In the genomic region with DNA sequence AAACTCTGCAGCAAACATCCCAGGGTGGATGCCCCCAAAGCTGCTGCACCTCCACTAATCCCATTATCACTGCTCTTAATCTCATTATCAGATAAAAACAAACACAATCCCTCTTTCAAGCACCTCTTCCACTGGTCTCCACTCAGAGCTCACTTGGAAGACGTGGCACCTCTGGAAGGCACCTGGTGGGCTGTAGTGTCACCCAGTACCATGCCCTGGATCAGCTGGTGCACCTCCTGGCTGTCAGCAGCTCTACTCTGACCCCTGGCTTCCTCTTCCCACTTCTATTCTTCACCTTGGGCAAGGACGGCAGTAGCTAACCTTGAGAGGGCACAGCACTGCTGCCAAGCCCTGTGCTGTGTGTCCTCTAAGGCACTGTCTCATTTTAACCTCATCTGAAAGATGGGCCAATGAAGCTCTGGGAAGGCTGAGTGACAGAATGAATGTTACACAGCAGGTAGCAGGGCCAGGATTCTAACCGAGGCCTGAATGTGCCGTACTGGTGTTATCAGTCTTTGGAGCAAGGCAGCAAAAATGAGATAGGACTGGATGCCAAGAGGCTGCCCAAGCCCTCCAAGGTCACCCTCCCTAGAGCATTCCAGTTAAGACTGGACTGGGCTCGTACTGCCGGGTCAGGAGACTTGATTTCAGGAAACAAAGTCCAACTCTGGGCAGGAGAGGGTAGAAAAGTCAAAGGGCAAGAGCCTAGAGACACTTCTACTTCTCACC, we compare ENCODE assay signal across 8 cellular contexts. TPM values are rescaled to one million over a fixed set of nuclear protein-coding genes. Genes with fewer than 3 reads are reported as not detected.
DNase-seq lines count a peak whose midpoint lies in the region; ATAC-seq, FAIRE-seq and TF ChIP-seq lines count a peak whose summit lies in the region.

No MANE protein-coding gene starts in this region.

- ATAC-seq in Right ventricle myocardium inferior = peak; percentile 73
- peak; percentile 35 for ATAC-seq in naive thymus-derived CD4-positive, alpha-beta T cell
- ATAC-seq in HG02588 (IDR thresholded peaks at IDR 0.05; ENCODE audit: unreplicated experiment) = no peak
- ATAC-seq in HG02610 (IDR thresholded peaks at IDR 0.05; ENCODE audit: unreplicated experiment) = no peak
- no peak for ATAC-seq in GM19324 (IDR thresholded peaks at IDR 0.05; ENCODE audit: low FRiP score, unreplicated experiment)

- POLR2A ChIA-PET in naive thymus-derived CD4-positive, alpha-beta T cell (lab: Charles Lee) = interaction anchor here (0.5 to 2.0 kb wide), 2 partner anchors 8 to 1716 kb away, joined by 4 read pairs; no protein-coding TSS in a partner anchor

- intact Hi-C loops in Right ventricle myocardium inferior (cut with DNase I) (loop anchor here (2.0 to 5.0 kb wide), 3 partner anchors 32 to 52 kb away; a partner anchor contains a TSS), cardiac septum (cut with DNase I) (no loop called here)
- intact Hi-C loops in dendritic cell treated with granulocyte-macrophage colony-stimulating factor and Interleukin-4, amounts not matched to agents 40 ng/mL and 50 ng/mL, for 4 days (cut with micrococcal nuclease) = loop anchor here (10.0 kb wide), 1 partner anchor 50 kb away; no protein-coding TSS in a partner anchor
- intact Hi-C loops in naive thymus-derived CD4-positive, alpha-beta T cell (cut with micrococcal nuclease) = no loop called here

- H3K36me3 Mint-ChIP-seq in dendritic cell treated with granulocyte-macrophage colony-stimulating factor and Interleukin-4, amounts not matched to agents 40 ng/mL and 50 ng/mL, for 4 days (ENCODE audit: low read depth) = peaks cover 14% of the 10 kb centered on the region
- H3K36me3 Mint-ChIP-seq in naive thymus-derived CD4-positive, alpha-beta T cell = peaks cover 0 to 6% (median 0%) of the 10 kb centered on the region in 5 donors

- H3K9me3 ChIP-seq in naive thymus-derived CD4-positive, alpha-beta T cell (ENCODE audit: control insufficient read depth in 2 of 3, low read length in 3 of 3) = no peaks in the 10 kb centered on the region

- no peak overlapping the region for H3K4me3 Mint-ChIP-seq in dendritic cell treated with granulocyte-macrophage colony-stimulating factor and Interleukin-4, amounts not matched to agents 40 ng/mL and 50 ng/mL, for 4 days
- peak overlapping the region in 9 of 10 donors; percentile 49 to 94 (median 74) for H3K4me3 Mint-ChIP-seq in naive thymus-derived CD4-positive, alpha-beta T cell

- no peaks in the 10 kb centered on the region for H3K9me3 Mint-ChIP-seq in dendritic cell treated with granulocyte-macrophage colony-stimulating factor and Interleukin-4, amounts not matched to agents 40 ng/mL and 50 ng/mL, for 4 days
- H3K9me3 Mint-ChIP-seq in naive thymus-derived CD4-positive, alpha-beta T cell = peaks cover 0 to 2% (median 0%) of the 10 kb centered on the region in 11 donors

- TF ChIP-seq POLR2A in GM12891 (IDR thresholded peaks at IDR 0.05; ENCODE audit: low read depth, low read length) = no peak

- DNase-seq in Right ventricle myocardium inferior (ENCODE audit: missing footprints) (no peak), cardiac septum (ENCODE audit: low spot score) (no peak), GM12891 (ENCODE audit: insufficient read length, low spot score) (no peak)
- peak in 2 of 9 donors; percentile 28 to 31 for DNase-seq in naive thymus-derived CD4-positive, alpha-beta T cell

- no peak for FAIRE-seq in GM12891 (lab: Jason Lieb, UNC)

- peak overlapping the region; percentile 5 for H3K27ac ChIP-seq in naive thymus-derived CD4-positive, alpha-beta T cell (ENCODE audit: low read depth, low read length)

- no peaks in the 10 kb centered on the region for H3K36me3 ChIP-seq in naive thymus-derived CD4-positive, alpha-beta T cell (ENCODE audit: control insufficient read depth in 2 of 3, insufficient read depth in 3 of 3, low read length in 3 of 3)

- H3K27ac Mint-ChIP-seq in dendritic cell treated with granulocyte-macrophage colony-stimulating factor and Interleukin-4, amounts not matched to agents 40 ng/mL and 50 ng/mL, for 4 days = peak overlapping the region; percentile 77
- peak overlapping the region in 8 of 9 donors; percentile 41 to 88 (median 65) for H3K27ac Mint-ChIP-seq in naive thymus-derived CD4-positive, alpha-beta T cell

- H3K4me1 ChIP-seq in naive thymus-derived CD4-positive, alpha-beta T cell (ENCODE audit: control insufficient read depth in 2 of 2, insufficient read depth in 2 of 2, low read length in 2 of 2) = peaks cover 69 to 73% of the 10 kb centered on the region in 2 donors

- H3K27me3 ChIP-seq in naive thymus-derived CD4-positive, alpha-beta T cell (ENCODE audit: control insufficient read depth in 2 of 2, insufficient read depth in 2 of 2, low read length in 2 of 2) = no peaks in the 10 kb centered on the region

- CTCF ChIA-PET in naive thymus-derived CD4-positive, alpha-beta T cell (lab: Charles Lee) = interaction anchor here (1.0 kb wide), 1 partner anchor 34 kb away, joined by 3 read pairs; no protein-coding TSS in a partner anchor

- H3K27me3 Mint-ChIP-seq in dendritic cell treated with granulocyte-macrophage colony-stimulating factor and Interleukin-4, amounts not matched to agents 40 ng/mL and 50 ng/mL, for 4 days = no peaks in the 10 kb centered on the region
- no peaks in the 10 kb centered on the region for H3K27me3 Mint-ChIP-seq in naive thymus-derived CD4-positive, alpha-beta T cell

- H3K4me3 ChIP-seq in naive thymus-derived CD4-positive, alpha-beta T cell (ENCODE audit: low read length) = no peak overlapping the region

- peaks cover 86% of the 10 kb centered on the region for H3K4me1 Mint-ChIP-seq in dendritic cell treated with granulocyte-macrophage colony-stimulating factor and Interleukin-4, amounts not matched to agents 40 ng/mL and 50 ng/mL, for 4 days (ENCODE audit: low read depth)
- peaks cover 73 to 97% (median 91%) of the 10 kb centered on the region in 7 donors for H3K4me1 Mint-ChIP-seq in naive thymus-derived CD4-positive, alpha-beta T cell

TF ChIP-seq in GM12891, 5 proteins besides CTCF, POLR2A, EP300 and RAD21:
- TF ChIP-seq POLR2AphosphoS5 (IDR thresholded peaks at IDR 0.05; ENCODE audit: low read depth, low read length) (no peak; the same call in 1 of the 2 replicates), PAX5 (IDR thresholded peaks at IDR 0.05; ENCODE audit: insufficient read depth, low read length, severe bottlenecking) (no peak), POU2F2 (IDR thresholded peaks at IDR 0.05; ENCODE audit: low read depth, low read length) (no peak), SPI1 (IDR thresholded peaks at IDR 0.05; ENCODE audit: low read depth, low read length) (no peak), TAF1 (IDR thresholded peaks at IDR 0.05; ENCODE audit: low read depth, low read length) (no peak)

RNA-seq across cellular contexts. Expression of a gene that starts 7.4 kb away (rescaled TPM):
- 56.5 TPM for total RNA-seq in Right ventricle myocardium inferior
- 72.3 TPM for total RNA-seq in cardiac septum
- 100 to 1,000 TPM; 104 to 168 (median 128) TPM for total RNA-seq in naive thymus-derived CD4-positive, alpha-beta T cell
- polyA plus RNA-seq in naive thymus-derived CD4-positive, alpha-beta T cell = 10 to 100 TPM; 10.5 to 19.8 TPM
- 27.0 TPM for polyA plus RNA-seq in GM12891 (2012; ENCODE audit: low read depth, missing spikeins)

RNA-seq across cellular contexts. Expression of a gene that starts 54.6 kb away (rescaled TPM):
- total RNA-seq in Right ventricle myocardium inferior (19.8 TPM), cardiac septum (19.2 TPM)
- 10 to 100 TPM; 60.0 to 81.2 (median 80.2) TPM for total RNA-seq in naive thymus-derived CD4-positive, alpha-beta T cell
- 10 to 100 TPM; 11.9 to 21.1 TPM for polyA plus RNA-seq in naive thymus-derived CD4-positive, alpha-beta T cell
- 14.3 TPM for polyA plus RNA-seq in GM12891 (2012; ENCODE audit: low read depth, missing spikeins)

Comparison
In these comparisons a context has a peak if more than half of its experiments do, and no peak if none do; other contexts are left out.
1. intact Hi-C loops: an anchor here in Right ventricle myocardium inferior (2.0 to 5.0 kb wide) and dendritic cell treated with granulocyte-macrophage colony-stimulating factor and Interleukin-4, amounts not matched to agents 40 ng/mL and 50 ng/mL, for 4 days (10.0 kb wide); none called in cardiac septum and naive thymus-derived CD4-positive, alpha-beta T cell.
2. ATAC-seq: peak in Right ventricle myocardium inferior (single experiment) and naive thymus-derived CD4-positive, alpha-beta T cell (single experiment); none in HG02588 (single experiment), HG02610 (single experiment) and GM19324 (single experiment).